8 cellular contexts compared by ENCODE assay signal in the genomic region with DNA sequence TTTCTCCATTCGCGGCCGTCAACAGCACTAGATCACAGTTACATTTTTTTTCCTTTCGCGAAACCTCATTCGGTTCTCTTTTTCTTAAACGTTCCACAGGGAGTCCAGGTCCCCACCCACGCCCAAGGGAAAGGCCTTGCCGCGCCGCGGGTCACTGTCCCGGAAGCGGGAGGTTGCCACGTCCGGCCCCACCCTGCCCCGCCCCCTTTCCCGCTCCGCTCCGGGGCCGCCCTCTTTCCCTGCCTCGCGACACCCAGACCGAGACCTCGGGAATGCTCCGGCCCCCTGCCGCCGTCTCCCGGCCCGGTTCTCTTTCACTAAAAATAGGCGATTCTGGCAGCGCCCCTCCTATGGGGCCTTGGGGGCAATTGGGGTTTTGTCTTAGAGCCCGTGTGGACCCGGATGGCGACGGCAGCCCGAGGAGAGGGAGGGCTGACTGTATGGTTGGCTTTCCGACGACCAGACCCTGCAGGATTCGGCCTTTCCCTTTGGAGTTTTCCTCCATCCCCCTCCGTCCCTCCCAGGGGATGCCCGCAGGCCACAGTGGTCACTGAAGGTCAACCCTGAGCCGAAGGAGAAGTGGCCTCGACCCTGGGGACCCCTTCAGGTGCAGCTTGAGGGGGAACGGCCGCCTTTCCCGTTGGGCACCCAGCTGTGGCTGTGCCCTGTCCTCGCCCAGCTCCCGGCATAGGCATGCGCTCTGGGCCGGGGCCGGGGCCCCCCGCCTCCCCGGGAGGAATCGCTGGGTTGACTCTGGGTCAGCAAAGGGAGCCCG. TPM values are rescaled to one million over a fixed set of nuclear protein-coding genes. Genes with fewer than 3 reads are reported as not detected.
DNase-seq lines count a peak whose midpoint lies in the region; ATAC-seq and TF ChIP-seq lines count a peak whose summit lies in the region.

No MANE protein-coding gene starts in this region.

- H3K27ac ChIP-seq in DND-41 (ENCODE audit: low read length) (peak overlapping the region; percentile 90), HCT116 (ENCODE audit: low read depth, low read length) (peak overlapping the region; percentile 96), PC-3 (ENCODE audit: low read length) (peak overlapping the region; percentile 90)

- H3K4me3 Mint-ChIP-seq in activated naive CD8-positive, alpha-beta T cell treated with anti-CD3 and anti-CD28 coated beads, Interleukin-2, amount 10 ng/mL, durations not matched to agents 7 days and 5 days, result peak overlapping the region; percentile 95

- intact Hi-C loops in HCT116 (cut with micrococcal nuclease) (no loop called here), PC-3 (cut with micrococcal nuclease) (loop anchor here (1.0 kb wide), 1 partner anchor 23 kb away; the partner anchor contains the start of gene TRIM41), left cardiac atrium (cut with DNase I) (no loop called here)

- no peak for TF ChIP-seq CTCF in DND-41 (IDR thresholded peaks at IDR 0.05; ENCODE audit: borderline replicate concordance, extremely low read depth, low read length, poor library complexity, severe bottlenecking)
- no peak for TF ChIP-seq CTCF in HCT116 (IDR thresholded peaks at IDR 0.05 in 2 of 3, conservative IDR thresholded peaks at IDR 0.05 in 1 of 3; ENCODE audit: borderline replicate concordance in 1 of 3, insufficient read depth in 1 of 3, low read depth in 2 of 3, low read length in 2 of 3)
- no peak for TF ChIP-seq CTCF in PC-3 (conservative IDR thresholded peaks at IDR 0.05; ENCODE audit: low read depth, low read length)

- H3K27me3 ChIP-seq in DND-41 (ENCODE audit: insufficient read depth, low read length, poor library complexity), result no peaks in the 10 kb centered on the region
- H3K27me3 ChIP-seq in HCT116 (ENCODE audit: insufficient read depth, low read length), result no peaks in the 10 kb centered on the region
- H3K27me3 ChIP-seq in PC-3 (ENCODE audit: low read length), result no peaks in the 10 kb centered on the region

- DNase-seq in DND-41 (peak; percentile 88), HCT116 (ENCODE audit: low read depth, low spot score) (peak; percentile 62), PC-3 (peak; percentile 87), left cardiac atrium (peak; percentile 94), renal cortical epithelial cell (ENCODE audit: low read depth) (peak; percentile 59), NCI-H2081 treated with DMSO at 0.1 percent for 48 hours (lab: John Stamatoyannopoulos, UW) (no peak), T1000 (lab: John Stamatoyannopoulos, UW) (no peak)
- DNase-seq in activated naive CD8-positive, alpha-beta T cell treated with anti-CD3 and anti-CD28 coated beads, Interleukin-2, amount 10 ng/mL, durations not matched to agents 7 days and 5 days, result peak; percentile 85

- H3K79me2 ChIP-seq in DND-41 (ENCODE audit: insufficient read depth, low read length) (peaks cover 90% of the 10 kb centered on the region), HCT116 (ENCODE audit: insufficient read depth, low read length) (peaks cover 90% of the 10 kb centered on the region), PC-3 (ENCODE audit: low read length) (peaks cover 90% of the 10 kb centered on the region)

- H3K9me3 ChIP-seq in DND-41 (ENCODE audit: insufficient read depth, low read length, severe bottlenecking) (no peaks in the 10 kb centered on the region), HCT116 (ENCODE audit: control insufficient read depth in 1 of 2, insufficient read depth in 1 of 2, low read depth in 1 of 2, low read length in 2 of 2) (no peaks in the 10 kb centered on the region), PC-3 (ENCODE audit: low read length) (no peaks in the 10 kb centered on the region)

- CTCF ChIA-PET in HCT116 (lab: Charles Lee) (no interaction called here), PC-3 (lab: Charles Lee) (interaction anchor here (0.6 kb wide), 1 partner anchor 15 kb away, joined by 3 read pairs; the partner anchor contains the start of gene TRIM52)

- H3K9me3 Mint-ChIP-seq in activated naive CD8-positive, alpha-beta T cell treated with anti-CD3 and anti-CD28 coated beads, Interleukin-2, amount 10 ng/mL, durations not matched to agents 7 days and 5 days, result no peaks in the 10 kb centered on the region

- ATAC-seq in DND-41 (ENCODE audit: insufficient read depth, low read depth) (peak; percentile 69), HCT116 (peak; percentile 71), PC-3 (peak; percentile 60), left cardiac atrium (peak; percentile 85 to 87)
- peak; percentile 34 for ATAC-seq in activated naive CD8-positive, alpha-beta T cell treated with anti-CD3 and anti-CD28 coated beads, Interleukin-2, amount 10 ng/mL, durations not matched to agents 7 days and 5 days (ENCODE audit: low read depth)

- TF ChIP-seq POLR2A in HCT116 (IDR thresholded peaks at IDR 0.05; ENCODE audit: borderline replicate concordance, extremely low read depth, insufficient read depth, insufficient read length), result peak; percentile 19

- RAD21 ChIA-PET in HCT116 (lab: Charles Lee; ENCODE audit: low non-redundant PET in 1 of 2, low total read pairs in 2 of 2, uncharacterized antibody in 2 of 2, unreplicated experiment in 2 of 2), result no interaction called here

- no peaks in the 10 kb centered on the region for H3K27me3 Mint-ChIP-seq in activated naive CD8-positive, alpha-beta T cell treated with anti-CD3 and anti-CD28 coated beads, Interleukin-2, amount 10 ng/mL, durations not matched to agents 7 days and 5 days

- H3K9me2 ChIP-seq in HCT116 (ENCODE audit: insufficient read depth), result no peaks in the 10 kb centered on the region
- H3K9me2 ChIP-seq in PC-3 (replicated peaks; ENCODE audit: low read length), result no peaks in the 10 kb centered on the region

- peaks cover 26% of the 10 kb centered on the region for H3K36me3 Mint-ChIP-seq in activated naive CD8-positive, alpha-beta T cell treated with anti-CD3 and anti-CD28 coated beads, Interleukin-2, amount 10 ng/mL, durations not matched to agents 7 days and 5 days

- H2AFZ ChIP-seq in DND-41 (ENCODE audit: low read depth, low read length), result peak overlapping the region; percentile 97
- no peak overlapping the region for H2AFZ ChIP-seq in HCT116 (ENCODE audit: low read depth, low read length, poor library complexity, severe bottlenecking)
- peak overlapping the region; percentile 91 for H2AFZ ChIP-seq in PC-3 (ENCODE audit: low read length)

- H3K4me1 Mint-ChIP-seq in activated naive CD8-positive, alpha-beta T cell treated with anti-CD3 and anti-CD28 coated beads, Interleukin-2, amount 10 ng/mL, durations not matched to agents 7 days and 5 days, result peaks cover 46% of the 10 kb centered on the region

- peak overlapping the region; percentile 92 for H3K27ac Mint-ChIP-seq in activated naive CD8-positive, alpha-beta T cell treated with anti-CD3 and anti-CD28 coated beads, Interleukin-2, amount 10 ng/mL, durations not matched to agents 7 days and 5 days

- POLR2A ChIA-PET in HCT116 (lab: Charles Lee), result interaction anchor here (1.2 to 3.6 kb wide), 4 partner anchors 9 to 39 kb away, joined by 4 to 19 read pairs (median 10); partner anchors contain the start of gene TRIM41
- POLR2A ChIA-PET in PC-3 (lab: Charles Lee; ENCODE audit: unreplicated experiment), result interaction anchor here (1.0 kb wide), 1 partner anchor 54 kb away, joined by 3 read pairs; no protein-coding TSS in a partner anchor
- POLR2A ChIA-PET in activated naive CD8-positive, alpha-beta T cell treated with anti-CD3 and anti-CD28 coated beads, Interleukin-2, amount 10 ng/mL, durations not matched to agents 7 days and 5 days (lab: Charles Lee), result interaction anchor here (1.6 to 10.5 kb wide), 3 partner anchors 13 to 56 kb away, joined by 7 to 202 read pairs (median 98); partner anchors contain the start of genes TRIM41 and TRIM52

- TF ChIP-seq RAD21 in HCT116 (IDR thresholded peaks at IDR 0.05; ENCODE audit: low read depth), result no peak

- peak overlapping the region; percentile 88 for H3K4me2 ChIP-seq in DND-41 (ENCODE audit: insufficient read depth, low read length)
- H3K4me2 ChIP-seq in HCT116 (ENCODE audit: low read length), result peak overlapping the region; percentile 98
- peak overlapping the region; percentile 93 for H3K4me2 ChIP-seq in PC-3 (ENCODE audit: low read length)

- H3K4me1 ChIP-seq in DND-41 (ENCODE audit: insufficient read depth, low read length) (peaks cover 78% of the 10 kb centered on the region), HCT116 (ENCODE audit: control insufficient read depth in 1 of 2, insufficient read depth in 2 of 2, low read length in 2 of 2) (peaks cover 24 to 51% of the 10 kb centered on the region in 2 experiments), PC-3 (ENCODE audit: insufficient read depth, low read length) (peaks cover 36% of the 10 kb centered on the region)

- peaks cover 34% of the 10 kb centered on the region for H3K36me3 ChIP-seq in DND-41 (ENCODE audit: insufficient read depth, low read length)
- H3K36me3 ChIP-seq in HCT116 (ENCODE audit: control insufficient read depth in 1 of 2, insufficient read depth in 2 of 2, low read length in 2 of 2), result peaks cover 9 to 35% of the 10 kb centered on the region in 2 experiments
- peaks cover 28% of the 10 kb centered on the region for H3K36me3 ChIP-seq in PC-3 (ENCODE audit: low read depth, low read length)

- H4K20me1 ChIP-seq in DND-41 (ENCODE audit: insufficient read depth, low read length) (peaks cover 27% of the 10 kb centered on the region), HCT116 (ENCODE audit: insufficient read depth) (peaks cover 8% of the 10 kb centered on the region; the same call in 1 of the 2 replicates), PC-3 (ENCODE audit: low read length) (peaks cover 52% of the 10 kb centered on the region)

- H3K9ac ChIP-seq in DND-41 (ENCODE audit: low read depth, low read length), result peak overlapping the region; percentile 95
- peak overlapping the region; percentile 93 for H3K9ac ChIP-seq in HCT116 (ENCODE audit: low read length)
- H3K9ac ChIP-seq in PC-3 (ENCODE audit: low read length), result peak overlapping the region; percentile 99

- H3F3A ChIP-seq in PC-3 (ENCODE audit: low read length, unreplicated experiment), result peaks cover 5% of the 10 kb centered on the region

- peak overlapping the region; percentile 78 to 94 for H3K4me3 ChIP-seq in DND-41 (ENCODE audit: low read depth in 1 of 2, low read length in 2 of 2)
- peak overlapping the region; percentile 88 to 92 for H3K4me3 ChIP-seq in HCT116 (replicated peaks in 1 of 2; ENCODE audit: low read depth in 1 of 2, low read length in 2 of 2)
- H3K4me3 ChIP-seq in PC-3 (ENCODE audit: low read length), result peak overlapping the region; percentile 98

- TSS peak; percentile 55 for BruUV-seq in HCT116 (replicated peaks; lab: Mats Ljungman, UMichigan)
- TSS peak; percentile 34 for BruUV-seq in PC-3 (replicated peaks; lab: Mats Ljungman, UMichigan)

RNA-seq across cellular contexts. Expression of gene RACK1, which starts 2.8 kb away (rescaled TPM):
- 2,432 TPM for total RNA-seq in HCT116 (2021; ENCODE audit: unreplicated experiment)
- polyA plus RNA-seq in HCT116 (2012), result 5,228 and 5,585 TPM in 2 replicates
- total RNA-seq in PC-3 (2014; rRNA removed), result 2,587 and 3,047 TPM in 2 replicates
- total RNA-seq in activated naive CD8-positive, alpha-beta T cell treated with anti-CD3 and anti-CD28 coated beads, Interleukin-2, amount 10 ng/mL, durations not matched to agents 7 days and 5 days, result 1,000 to 10,000 TPM; 1,741 to 1,808 TPM
- total RNA-seq in left cardiac atrium, result 100 to 1,000 TPM; 713 to 792 TPM
- total RNA-seq in renal cortical epithelial cell, result 2,704 and 4,405 TPM in 2 replicates

RNA-seq across cellular contexts. Expression of gene TRIM52, which starts 14.5 kb away (rescaled TPM):
- total RNA-seq in HCT116 (2021; ENCODE audit: unreplicated experiment) (7.6 TPM), PC-3 (2014; rRNA removed) (4.4 and 8.9 TPM in 2 replicates), left cardiac atrium (10 to 100 TPM in 1 of 2 donors, 1 to 10 TPM in 1; 9.8 to 10.1 TPM), renal cortical epithelial cell (1.9 and 13.6 TPM in 2 replicates)
- 5.7 and 6.3 TPM in 2 replicates for polyA plus RNA-seq in HCT116 (2012)
- 10 to 100 TPM; 43.0 to 43.5 TPM for total RNA-seq in activated naive CD8-positive, alpha-beta T cell treated with anti-CD3 and anti-CD28 coated beads, Interleukin-2, amount 10 ng/mL, durations not matched to agents 7 days and 5 days

RNA-seq across cellular contexts. Expression of gene TRIM41, which starts 23.4 kb away (rescaled TPM):
- total RNA-seq in HCT116 (2021; ENCODE audit: unreplicated experiment) (51.8 TPM), PC-3 (2014; rRNA removed) (18.7 and 26.8 TPM in 2 replicates), left cardiac atrium (10 to 100 TPM; 17.1 to 19.1 TPM), renal cortical epithelial cell (12.8 and 13.7 TPM in 2 replicates)
- 34.1 and 37.8 TPM in 2 replicates for polyA plus RNA-seq in HCT116 (2012)
- 10 to 100 TPM; 44.5 to 49.7 TPM for total RNA-seq in activated naive CD8-positive, alpha-beta T cell treated with anti-CD3 and anti-CD28 coated beads, Interleukin-2, amount 10 ng/mL, durations not matched to agents 7 days and 5 days

RNA-seq across cellular contexts. Expression of gene TRIM7, which starts 41.5 kb away (rescaled TPM):
- 30.2 TPM for total RNA-seq in HCT116 (2021; ENCODE audit: unreplicated experiment)
- polyA plus RNA-seq in HCT116 (2012), result 21.9 and 25.3 TPM in 2 replicates
- 28.1 and 44.1 TPM in 2 replicates for total RNA-seq in PC-3 (2014; rRNA removed)
- 1 to 10 TPM; 2.5 to 2.6 TPM for total RNA-seq in activated naive CD8-positive, alpha-beta T cell treated with anti-CD3 and anti-CD28 coated beads, Interleukin-2, amount 10 ng/mL, durations not matched to agents 7 days and 5 days
- total RNA-seq in left cardiac atrium, result 1 to 10 TPM; 5.9 to 9.0 TPM
- 2.8 and 12.7 TPM in 2 replicates for total RNA-seq in renal cortical epithelial cell

Comparison
In these comparisons a context has a peak if more than half of its experiments do, and no peak if none do; other contexts are left out.
1. ATAC-seq: peak in every context shown above with its lines; median percentile 86 in left cardiac atrium; 71 in HCT116; 69 in DND-41; 60 in PC-3; 34 in activated naive CD8-positive, alpha-beta T cell treated with anti-CD3 and anti-CD28 coated beads, Interleukin-2, amount 10 ng/mL, durations not matched to agents 7 days and 5 days.
2. DNase-seq: peak in DND-41 (single experiment), HCT116 (single experiment), PC-3 (single experiment), activated naive CD8-positive, alpha-beta T cell treated with anti-CD3 and anti-CD28 coated beads, Interleukin-2, amount 10 ng/mL, durations not matched to agents 7 days and 5 days (single experiment), left cardiac atrium (single experiment) and renal cortical epithelial cell (single experiment); none in NCI-H2081 treated with DMSO at 0.1 percent for 48 hours (single experiment) and T1000 (single experiment).
3. Peak in every context shown above with its lines, with median percentiles within 50 percentile points of each other: H3K27ac ChIP-seq, H3K4me2 ChIP-seq, H3K4me3 ChIP-seq and H3K9ac ChIP-seq.